In genomic region chr10:128061306-128062300, GRCh38 we compare ENCODE assay signal across 13 cellular contexts.
DNase-seq lines count a peak whose midpoint lies in the region; ATAC-seq, FAIRE-seq and TF ChIP-seq lines count a peak whose summit lies in the region.
"Had no signal": no experiment of that assay in that cellular context is flagged by ENCODE, and none has a peak within 500 bp of the region (broad histone marks: within the 10 kb centered on the region; RNA-seq: fewer than 3 reads in every experiment).

No MANE protein-coding gene starts in this region.

- no peaks in the 10 kb centered on the region for H3K27me3 Mint-ChIP-seq in activated naive CD4-positive, alpha-beta T cell treated with anti-CD3 and anti-CD28 coated beads, Interleukin-2, amount 10 ng/mL, durations not matched to agents 7 days and 5 days
- no peaks in the 10 kb centered on the region for H3K27me3 Mint-ChIP-seq in stimulated activated naive B cell treated with anti-CD40 and anti-IgM and Interleukin-4, amounts not matched to agents 10 μg/mL and 1 μg/mL and 100 μg/mL, for 72 hours

- H3K36me3 Mint-ChIP-seq in activated naive CD4-positive, alpha-beta T cell treated with anti-CD3 and anti-CD28 coated beads, Interleukin-2, amount 10 ng/mL, durations not matched to agents 7 days and 5 days, result peaks cover 56% of the 10 kb centered on the region
- H3K36me3 Mint-ChIP-seq in stimulated activated naive B cell treated with anti-CD40 and anti-IgM and Interleukin-4, amounts not matched to agents 10 μg/mL and 1 μg/mL and 100 μg/mL, for 72 hours, result peaks cover 52 to 60% of the 10 kb centered on the region in 2 donors

- TF ChIP-seq CTCF in endothelial cell of umbilical vein (IDR thresholded peaks at IDR 0.05; ENCODE audit: extremely low read depth in 1 of 2, insufficient read depth in 1 of 2, low read depth in 1 of 2, low read length in 2 of 2), result no peak

- H3K4me3 ChIP-seq in SJCRH30 (peak overlapping the region; percentile 60; the same call in 1 of the 2 replicates), endothelial cell of umbilical vein (replicated peaks in 1 of 3; ENCODE audit: insufficient read depth in 1 of 3, low read depth in 1 of 3, low read length in 3 of 3) (no peak overlapping the region)
- H3K4me3 ChIP-seq: esophagus muscularis mucosa had no signal

- H3K27ac ChIP-seq in SJCRH30 (peak overlapping the region; percentile 96), endothelial cell of umbilical vein (ENCODE audit: insufficient read depth, low read depth, low read length) (no peak overlapping the region)

- no peaks in the 10 kb centered on the region for H3K79me2 ChIP-seq in endothelial cell of umbilical vein (ENCODE audit: control insufficient read depth, insufficient read depth, low read length)

- H3K4me1 Mint-ChIP-seq in activated naive CD4-positive, alpha-beta T cell treated with anti-CD3 and anti-CD28 coated beads, Interleukin-2, amount 10 ng/mL, durations not matched to agents 7 days and 5 days, result peaks cover 69% of the 10 kb centered on the region
- H3K4me1 Mint-ChIP-seq in stimulated activated naive B cell treated with anti-CD40 and anti-IgM and Interleukin-4, amounts not matched to agents 10 μg/mL and 1 μg/mL and 100 μg/mL, for 72 hours, result peaks cover 62 to 85% of the 10 kb centered on the region in 2 donors

- H3K9ac ChIP-seq in endothelial cell of umbilical vein (replicated peaks; ENCODE audit: extremely low read depth, insufficient read depth, low read length), result no peak overlapping the region

- H3K4me3 Mint-ChIP-seq in activated naive CD4-positive, alpha-beta T cell treated with anti-CD3 and anti-CD28 coated beads, Interleukin-2, amount 10 ng/mL, durations not matched to agents 7 days and 5 days, result peak overlapping the region; percentile 68
- peak overlapping the region; percentile 19 to 40 for H3K4me3 Mint-ChIP-seq in stimulated activated naive B cell treated with anti-CD40 and anti-IgM and Interleukin-4, amounts not matched to agents 10 μg/mL and 1 μg/mL and 100 μg/mL, for 72 hours

- POLR2A ChIA-PET in endothelial cell of umbilical vein (lab: Charles Lee), result no interaction called here

- no peaks in the 10 kb centered on the region for H3K9me1 ChIP-seq in endothelial cell of umbilical vein (replicated peaks; ENCODE audit: control insufficient read depth, extremely low read depth, insufficient read depth, low read length)

- no peaks in the 10 kb centered on the region for H3K27me3 ChIP-seq in SJCRH30
- H3K27me3 ChIP-seq in endothelial cell of umbilical vein (ENCODE audit: control insufficient read depth in 2 of 2, insufficient read depth in 2 of 2, low read length in 2 of 2), result no peaks in the 10 kb centered on the region

- H3K4me2 ChIP-seq in endothelial cell of umbilical vein (ENCODE audit: insufficient read depth, low read length), result no peak overlapping the region

- ATAC-seq in stimulated activated naive B cell treated with anti-CD40 and anti-IgM and Interleukin-4, amounts not matched to agents 10 μg/mL and 1 μg/mL and 100 μg/mL, for 72 hours (replicated peaks), result no peak
- no peak for ATAC-seq in HG03045 (IDR thresholded peaks at IDR 0.05; ENCODE audit: unreplicated experiment)

- no peaks in the 10 kb centered on the region for H3K36me3 ChIP-seq in SJCRH30
- H3K36me3 ChIP-seq in endothelial cell of umbilical vein (ENCODE audit: control insufficient read depth in 2 of 2, extremely low read depth in 1 of 2, insufficient read depth in 2 of 2, low read length in 2 of 2), result peaks cover 11 to 52% of the 10 kb centered on the region in 2 experiments

- no TSS peak for BruUV-seq in endothelial cell of umbilical vein (replicated peaks; lab: Mats Ljungman, UMichigan)

- peak; percentile 61 for FAIRE-seq in endothelial cell of umbilical vein (lab: Jason Lieb, UNC)
- FAIRE-seq: bronchial epithelial cell had no signal

- H4K20me1 ChIP-seq in endothelial cell of umbilical vein (replicated peaks; ENCODE audit: control insufficient read depth, extremely low read depth, insufficient read depth, low read length), result no peaks in the 10 kb centered on the region

- H3K9me3 ChIP-seq in SJCRH30 (replicated peaks) (no peaks in the 10 kb centered on the region), endothelial cell of umbilical vein (replicated peaks; ENCODE audit: control insufficient read depth, insufficient read depth, low read length) (no peaks in the 10 kb centered on the region)
- H3K9me3 ChIP-seq: esophagus muscularis mucosa had no signal

- no peaks in the 10 kb centered on the region for H3K9me3 Mint-ChIP-seq in activated naive CD4-positive, alpha-beta T cell treated with anti-CD3 and anti-CD28 coated beads, Interleukin-2, amount 10 ng/mL, durations not matched to agents 7 days and 5 days
- H3K9me3 Mint-ChIP-seq in stimulated activated naive B cell treated with anti-CD40 and anti-IgM and Interleukin-4, amounts not matched to agents 10 μg/mL and 1 μg/mL and 100 μg/mL, for 72 hours, result no peaks in the 10 kb centered on the region

- no peak overlapping the region for H2AFZ ChIP-seq in endothelial cell of umbilical vein (ENCODE audit: low read depth, low read length)

- intact Hi-C loops in endothelial cell of umbilical vein (cut with micrococcal nuclease), result loop anchor here (1.0 kb wide), 1 partner anchor 13 kb away; no protein-coding TSS in a partner anchor

- peak; percentile 6 for DNase-seq in activated naive CD4-positive, alpha-beta T cell treated with anti-CD3 and anti-CD28 coated beads, Interleukin-2, amount 10 ng/mL, durations not matched to agents 7 days and 5 days
- DNase-seq in activated naive CD4-positive, alpha-beta T cell (lab: John Stamatoyannopoulos, UW), result no peak
- DNase-seq in SJCRH30 (no peak), endothelial cell of umbilical vein (ENCODE audit: low read depth, low spot score) (peak; percentile 72), COLO668 (lab: John Stamatoyannopoulos, UW; ENCODE audit: unreplicated experiment) (no peak)
- DNase-seq in stimulated activated naive B cell treated with anti-CD40 and anti-IgM and Interleukin-4, amounts not matched to agents 10 μg/mL and 1 μg/mL and 100 μg/mL, for 72 hours, result no peak
- DNase-seq in activated CD4-positive, CD25-positive, alpha-beta regulatory T cell (lab: John Stamatoyannopoulos, UW), result no peak
- DNase-seq: EL, IMR-90, NCI-H2029 treated with DMSO at 0.1 percent for 48 hours had no signal

- H3K4me1 ChIP-seq in SJCRH30, result peaks cover 25% of the 10 kb centered on the region
- peaks cover 30% of the 10 kb centered on the region for H3K4me1 ChIP-seq in endothelial cell of umbilical vein (ENCODE audit: control insufficient read depth, extremely low read depth, insufficient read depth, low read length)

- dilution Hi-C loops in endothelial cell of umbilical vein (cut with MboI; ENCODE audit: extremely low pct_ligation_motif_present, low sequenced_read_pairs), result no loop called here

- CTCF ChIA-PET in activated naive CD4-positive, alpha-beta T cell treated with anti-CD3 and anti-CD28 coated beads, Interleukin-2, amount 10 ng/mL, durations not matched to agents 7 days and 5 days (lab: Charles Lee), result interaction anchor here (0.9 to 17.4 kb wide), 7 partner anchors 10 to 155 kb away, joined by 3 to 288 read pairs (median 6); partner anchors contain the start of gene PTPRE
- CTCF ChIA-PET in endothelial cell of umbilical vein (lab: Charles Lee), result interaction anchor here (1.0 to 7.3 kb wide), 9 partner anchors 11 to 207 kb away, joined by 4 to 42 read pairs (median 8); partner anchors contain the start of gene PTPRE

- TF ChIP-seq POLR2A in endothelial cell of umbilical vein (IDR thresholded peaks at IDR 0.05; ENCODE audit: low read depth, low read length), result no peak

- peak overlapping the region; percentile 89 for H3K27ac Mint-ChIP-seq in activated naive CD4-positive, alpha-beta T cell treated with anti-CD3 and anti-CD28 coated beads, Interleukin-2, amount 10 ng/mL, durations not matched to agents 7 days and 5 days
- H3K27ac Mint-ChIP-seq in stimulated activated naive B cell treated with anti-CD40 and anti-IgM and Interleukin-4, amounts not matched to agents 10 μg/mL and 1 μg/mL and 100 μg/mL, for 72 hours, result peak overlapping the region; percentile 27

TF ChIP-seq in endothelial cell of umbilical vein, 7 proteins besides CTCF, POLR2A, EP300 and RAD21:
- no peak for TF ChIP-seq GATA2 (IDR thresholded peaks at IDR 0.05; ENCODE audit: insufficient read depth, insufficient read length, low read depth, low read length)
- TF ChIP-seq MAX (IDR thresholded peaks at IDR 0.05; ENCODE audit: insufficient read depth, insufficient read length), result no peak
- TF ChIP-seq MYC (IDR thresholded peaks at IDR 0.05; ENCODE audit: low read depth, low read length), result no peak
- TF ChIP-seq JUN (IDR thresholded peaks at IDR 0.05; ENCODE audit: borderline replicate concordance, insufficient read depth, insufficient read length, low read depth), result no peak
- no peak for TF ChIP-seq POLR2AphosphoS5 (IDR thresholded peaks at IDR 0.05; ENCODE audit: insufficient read depth, low read depth, low read length)
- no peak for TF ChIP-seq FOS (IDR thresholded peaks at IDR 0.05; ENCODE audit: borderline replicate concordance, insufficient read depth, low read length)
- TF ChIP-seq EZH2 (IDR thresholded peaks at IDR 0.05; ENCODE audit: borderline replicate concordance, low read depth, low read length, severe bottlenecking), result no peak

Comparison
In these comparisons a context has a peak if more than half of its experiments do, and no peak if none do; other contexts are left out.
1. DNase-seq: peak in activated naive CD4-positive, alpha-beta T cell treated with anti-CD3 and anti-CD28 coated beads, Interleukin-2, amount 10 ng/mL, durations not matched to agents 7 days and 5 days (single experiment) and endothelial cell of umbilical vein (single experiment); none in activated naive CD4-positive, alpha-beta T cell (0 of 4), SJCRH30 (0 of 2), stimulated activated naive B cell treated with anti-CD40 and anti-IgM and Interleukin-4, amounts not matched to agents 10 μg/mL and 1 μg/mL and 100 μg/mL, for 72 hours (single experiment), COLO668 (single experiment) and activated CD4-positive, CD25-positive, alpha-beta regulatory T cell (0 of 4).